In the genomic region with DNA sequence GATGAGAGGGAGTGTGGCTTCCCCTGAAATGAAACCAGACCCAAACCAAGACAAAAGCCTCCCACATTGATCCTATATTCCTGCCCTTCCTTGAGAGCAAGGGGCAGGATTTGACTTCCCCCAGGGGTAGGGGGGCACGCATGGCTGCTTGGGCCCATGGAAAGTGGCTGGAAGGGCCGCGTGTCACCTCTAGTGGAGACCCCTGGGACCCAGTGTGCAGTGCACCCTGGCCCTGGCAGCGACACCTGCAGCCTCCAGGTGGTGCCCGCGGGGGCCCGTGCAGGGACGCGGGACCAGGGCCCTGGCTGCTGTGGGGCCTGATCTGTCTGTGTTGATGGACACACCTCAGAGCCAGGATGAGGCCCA, we compare ENCODE assay signal across 8 cellular contexts. TPM values are rescaled to one million over a fixed set of nuclear protein-coding genes. Genes with fewer than 3 reads are reported as not detected.
A peak's percentile ranks its signal among the peaks of the same experiment; 100 is the strongest.
DNase-seq lines count a peak whose midpoint lies in the region; ATAC-seq, FAIRE-seq and TF ChIP-seq lines count a peak whose summit lies in the region.

No MANE protein-coding gene starts in this region.

- TF ChIP-seq POLR2A in GM12892 (IDR thresholded peaks at IDR 0.05; ENCODE audit: low read depth, low read length): no peak

- peak overlapping the region in 2 of 3 donors; percentile 32 to 66 for H3K9ac ChIP-seq in skeletal muscle tissue (ENCODE audit: low read depth in 1 of 3, low read length in 3 of 3)

- DNase-seq in GM12892 (ENCODE audit: insufficient read length) (peak; percentile 78), epithelial cell of esophagus (ENCODE audit: low read depth) (no peak), SKM-1 (lab: John Stamatoyannopoulos, UW; ENCODE audit: unreplicated experiment) (no peak), cerebellar cortex (ENCODE audit: low spot score) (no peak)
- DNase-seq in stimulated activated naive CD4-positive, alpha-beta T cell treated with Interleukin-2 at 50 U/mL for 16 hours (lab: John Stamatoyannopoulos, UW): no peak

- TF ChIP-seq CTCF in LNCAP (IDR thresholded peaks at IDR 0.05) (peak; percentile 54), epithelial cell of esophagus (IDR thresholded peaks at IDR 0.05; ENCODE audit: insufficient read depth, low read depth, low read length, missing control alignments) (peak; percentile 11)

- peaks cover 0 to 8% (median 6%) of the 10 kb centered on the region in 3 donors for H3K27me3 ChIP-seq in skeletal muscle tissue (ENCODE audit: control insufficient read depth in 3 of 3, insufficient read depth in 3 of 3, low read length in 3 of 3)

- peak overlapping the region; percentile 88 for H3K27ac ChIP-seq in skeletal muscle tissue (ENCODE audit: low read depth, low read length)

- peak; percentile 31 for ATAC-seq in GM21786 (IDR thresholded peaks at IDR 0.05; ENCODE audit: unreplicated experiment)

- no peaks in the 10 kb centered on the region for H3K9me3 ChIP-seq in skeletal muscle tissue (ENCODE audit: control insufficient read depth in 3 of 3, low read length in 3 of 3)

- H3K4me1 ChIP-seq in skeletal muscle tissue (ENCODE audit: control insufficient read depth in 3 of 3, insufficient read depth in 3 of 3, low read length in 3 of 3): peaks cover 26 to 49% (median 34%) of the 10 kb centered on the region in 3 donors

- H3K4me3 ChIP-seq in epithelial cell of esophagus (ENCODE audit: low read length) (no peak overlapping the region), skeletal muscle tissue (ENCODE audit: low read length in 3 of 3) (peak overlapping the region in 2 of 3 donors; percentile 9 to 29)

- no peaks in the 10 kb centered on the region for H3K36me3 ChIP-seq in skeletal muscle tissue (ENCODE audit: control insufficient read depth in 3 of 3, insufficient read depth in 3 of 3, low read length in 3 of 3)

- FAIRE-seq in GM12892 (lab: Jason Lieb, UNC): no peak

RNA-seq across cellular contexts. Expression of gene SLCO4A1, which starts 18.0 kb away (rescaled TPM):
- 8.7 TPM for polyA plus RNA-seq in GM12892 (2012; ENCODE audit: missing spikeins)
- not detected for total RNA-seq in skeletal muscle tissue
